In the genomic region with DNA sequence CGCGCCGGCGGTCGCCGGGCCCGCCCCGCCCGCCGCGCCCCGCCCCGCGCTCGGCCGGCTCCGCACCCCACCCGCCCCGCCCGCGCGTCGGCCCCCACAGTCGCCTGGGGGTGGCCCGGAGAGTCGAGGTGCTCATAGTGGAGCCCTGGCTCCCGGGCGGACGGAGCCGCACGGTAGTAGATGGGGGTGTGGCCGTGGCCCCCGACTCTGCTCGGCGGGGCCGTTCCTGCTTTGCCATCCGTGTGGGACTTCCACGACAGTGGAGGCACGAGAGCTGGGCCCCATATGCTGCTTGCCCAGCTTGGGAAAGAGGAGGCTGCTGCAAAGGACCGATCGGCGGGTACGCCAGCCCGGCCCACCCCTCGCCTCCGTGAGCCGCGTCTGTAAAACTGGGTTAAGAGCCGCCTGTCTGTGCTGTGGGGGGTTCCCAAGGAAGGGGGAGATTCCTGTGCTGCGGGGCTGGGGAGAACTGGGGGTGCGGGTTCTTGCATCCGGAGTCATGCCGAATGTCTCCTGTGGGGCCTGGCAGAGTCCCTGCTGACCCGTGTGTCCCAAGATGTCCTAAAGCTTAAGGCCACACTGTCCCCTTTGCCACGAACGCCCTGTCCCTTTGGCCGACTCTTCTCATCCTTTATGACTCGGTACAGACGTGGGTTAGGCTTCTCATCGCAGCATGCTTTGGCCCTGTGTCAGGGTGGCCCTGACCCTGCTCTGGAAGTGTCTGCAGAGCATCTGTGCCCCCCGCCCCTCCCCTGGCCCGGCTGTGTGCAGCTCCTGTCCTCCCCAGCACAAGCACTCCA, we compare ENCODE assay signal across 8 cellular contexts. TPM values are rescaled to one million over a fixed set of nuclear protein-coding genes. Genes with fewer than 3 reads are reported as not detected.
A peak's percentile ranks its signal among the peaks of the same experiment; 100 is the strongest.
DNase-seq lines count a peak whose midpoint lies in the region; ATAC-seq and TF ChIP-seq lines count a peak whose summit lies in the region.

Gene OPRL1, plus strand, starts transcription at position 70 of the 800 bp plus-strand sequence. CDS start 12,639 bp downstream, outside the sequence.

- TF ChIP-seq POLR2A in GM19099 (IDR thresholded peaks at IDR 0.05; ENCODE audit: extremely low read depth, insufficient read length, low read depth): peak; percentile 5

- CTCF ChIA-PET in naive thymus-derived CD4-positive, alpha-beta T cell (lab: Charles Lee): interaction anchor here (0.6 to 1.7 kb wide), 6 partner anchors 9 to 107 kb away, joined by 3 to 8 read pairs (median 4); no protein-coding TSS in a partner anchor

- peaks cover 15 to 40% of the 10 kb centered on the region in 2 donors for H3K27me3 ChIP-seq in duodenal mucosa (ENCODE audit: control insufficient read depth in 1 of 2, insufficient read depth in 2 of 2, low read length in 2 of 2)
- no peaks in the 10 kb centered on the region for H3K27me3 ChIP-seq in naive thymus-derived CD4-positive, alpha-beta T cell (ENCODE audit: control insufficient read depth in 2 of 2, insufficient read depth in 2 of 2, low read length in 2 of 2)

- intact Hi-C loops in naive thymus-derived CD4-positive, alpha-beta T cell (cut with micrococcal nuclease): loop anchor here in 1 of 2 donors (5.0 kb wide), 1 partner anchor 177 kb away; the partner anchor contains the start of gene PCMTD2

- peaks cover 0 to 3% (median 0%) of the 10 kb centered on the region in 11 donors for H3K9me3 Mint-ChIP-seq in naive thymus-derived CD4-positive, alpha-beta T cell

- peak within 1 kb of the TSS; percentile 78 to 94 (median 85) for H3K27ac Mint-ChIP-seq in naive thymus-derived CD4-positive, alpha-beta T cell

- H3K36me3 ChIP-seq in duodenal mucosa (ENCODE audit: control insufficient read depth in 1 of 2, insufficient read depth in 2 of 2, low read length in 2 of 2): peaks cover 0 to under 1% of the 10 kb centered on the region in 2 donors
- H3K36me3 ChIP-seq in naive thymus-derived CD4-positive, alpha-beta T cell (ENCODE audit: control insufficient read depth in 2 of 3, insufficient read depth in 3 of 3, low read length in 3 of 3): peaks cover 0 to 17% (median 0%) of the 10 kb centered on the region in 3 experiments

- H3K4me1 Mint-ChIP-seq in naive thymus-derived CD4-positive, alpha-beta T cell: peaks cover 22 to 56% (median 39%) of the 10 kb centered on the region in 7 donors

- POLR2A ChIA-PET in naive thymus-derived CD4-positive, alpha-beta T cell (lab: Charles Lee): interaction anchor here (0.6 to 6.6 kb wide), 8 partner anchors 11 to 372 kb away, joined by 3 to 83 read pairs (median 5); partner anchors contain the start of genes ARFRP1, TCEA2 and ZGPAT

- ATAC-seq in naive thymus-derived CD4-positive, alpha-beta T cell: peak; percentile 54
- no peak for ATAC-seq in GM19035 (IDR thresholded peaks at IDR 0.05; ENCODE audit: unreplicated experiment)

- H3K4me1 ChIP-seq in duodenal mucosa (ENCODE audit: control insufficient read depth in 1 of 2, insufficient read depth in 2 of 2, low read length in 2 of 2): peaks cover 8 to 39% of the 10 kb centered on the region in 2 donors
- H3K4me1 ChIP-seq in naive thymus-derived CD4-positive, alpha-beta T cell (ENCODE audit: control insufficient read depth in 2 of 2, insufficient read depth in 2 of 2, low read length in 2 of 2): peaks cover 22 to 35% of the 10 kb centered on the region in 2 donors

- H3K9ac ChIP-seq in duodenal mucosa (ENCODE audit: low read depth in 1 of 2, low read length in 2 of 2): peak within 1 kb of the TSS; percentile 54 to 68

- H3K27me3 Mint-ChIP-seq in naive thymus-derived CD4-positive, alpha-beta T cell: peaks cover 0 to 24% (median 0%) of the 10 kb centered on the region in 5 donors

- H3K9me3 ChIP-seq in duodenal mucosa (ENCODE audit: control insufficient read depth in 1 of 2, low read length in 2 of 2): no peaks in the 10 kb centered on the region
- no peaks in the 10 kb centered on the region for H3K9me3 ChIP-seq in naive thymus-derived CD4-positive, alpha-beta T cell (ENCODE audit: control insufficient read depth in 2 of 3, low read length in 3 of 3)

- peaks cover 0 to 10% (median 0%) of the 10 kb centered on the region in 5 donors for H3K36me3 Mint-ChIP-seq in naive thymus-derived CD4-positive, alpha-beta T cell

- H3K4me3 ChIP-seq in duodenal mucosa (ENCODE audit: low read depth in 1 of 2, low read length in 2 of 2): peak within 1 kb of the TSS; percentile 71
- peak within 1 kb of the TSS; percentile 89 for H3K4me3 ChIP-seq in naive thymus-derived CD4-positive, alpha-beta T cell (ENCODE audit: low read length)

- peak within 1 kb of the TSS; percentile 42 for H3K27ac ChIP-seq in duodenal mucosa (ENCODE audit: low read depth, low read length)
- peak within 1 kb of the TSS; percentile 79 for H3K27ac ChIP-seq in naive thymus-derived CD4-positive, alpha-beta T cell (ENCODE audit: low read depth, low read length)

- peak within 1 kb of the TSS; percentile 81 to 98 (median 92) for H3K4me3 Mint-ChIP-seq in naive thymus-derived CD4-positive, alpha-beta T cell

- TF ChIP-seq CTCF in GM10266 (IDR thresholded peaks at IDR 0.05; ENCODE audit: control insufficient read depth, insufficient read depth, low read depth, missing control alignments): no peak

- DNase-seq in SW480 (ENCODE audit: low spot score): peak; percentile 42
- DNase-seq in naive thymus-derived CD4-positive, alpha-beta T cell: peak in 3 of 9 donors; percentile 34 to 83 (median 51)
- DNase-seq in NCI-H1048 (lab: John Stamatoyannopoulos, UW): no peak
- DNase-seq in HPDE6-E6E7 (ENCODE audit: extremely low spot score): no peak
- DNase-seq in GM10266 (ENCODE audit: extremely low spot score): no peak

RNA-seq across cellular contexts. Expression of gene OPRL1, which starts in this region (rescaled TPM):
- total RNA-seq in naive thymus-derived CD4-positive, alpha-beta T cell: 1 to 10 TPM in 3 of 5 experiments, under 1 TPM in 2; 0.75 to 6.1 (median 1.1) TPM
- 1 to 10 TPM in 1 of 2 donors, under 1 TPM in 1; 0.18 to 1.3 TPM for polyA plus RNA-seq in naive thymus-derived CD4-positive, alpha-beta T cell
